In the genomic region with DNA sequence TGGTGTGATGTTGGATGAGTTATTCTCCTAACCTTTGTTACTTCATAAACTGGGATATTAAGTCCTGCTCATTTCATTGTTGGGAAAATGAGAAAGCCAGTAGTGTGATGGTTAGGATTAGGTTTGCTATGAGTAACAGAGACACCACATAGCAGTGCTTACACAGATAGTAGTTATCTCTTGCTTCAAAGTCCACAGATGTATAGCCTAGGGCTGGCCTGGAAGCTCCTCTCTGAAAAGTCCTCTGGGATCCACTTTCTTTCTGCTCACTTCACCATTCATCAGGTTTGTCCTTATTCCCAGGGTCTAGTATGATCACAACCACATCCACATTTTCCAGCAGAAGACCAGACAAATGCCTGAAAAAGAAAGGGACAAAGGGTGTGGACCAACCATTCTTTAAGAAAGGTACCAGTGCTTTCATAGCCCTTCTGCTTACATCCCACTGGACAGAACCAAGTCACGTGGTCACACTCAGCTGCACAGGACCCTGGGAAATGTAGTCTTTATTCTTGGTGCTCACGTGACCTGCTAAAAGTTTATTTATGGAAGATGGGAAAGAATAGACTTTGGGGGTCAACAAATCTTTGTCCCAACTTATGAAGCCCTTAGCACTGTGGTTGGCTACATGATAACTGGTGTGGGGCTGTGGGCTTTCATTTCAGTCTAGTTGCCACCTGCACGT, we compare ENCODE assay signal across 13 cellular contexts.
DNase-seq lines count a peak whose midpoint lies in the region; ATAC-seq and TF ChIP-seq lines count a peak whose summit lies in the region.
"Had no signal": no experiment of that assay in that cellular context is flagged by ENCODE, and none has a peak within 500 bp of the region (broad histone marks: within the 10 kb centered on the region; RNA-seq: fewer than 3 reads in every experiment).

No MANE protein-coding gene starts in this region.

- H3K9ac ChIP-seq in colonic mucosa (ENCODE audit: low read depth in 2 of 2, low read length in 2 of 2) = no peak overlapping the region

- peak; percentile 75 for ATAC-seq in HG02798 (IDR thresholded peaks at IDR 0.05; ENCODE audit: poor library complexity, unreplicated experiment)
- ATAC-seq in SK-N-SH treated with all-trans-retinoic acid at 6 μM for 48 hours = peak; percentile 72
- ATAC-seq in naive thymus-derived CD4-positive, alpha-beta T cell = peak; percentile 53
- no peak for ATAC-seq in GM18858 (IDR thresholded peaks at IDR 0.05; ENCODE audit: unreplicated experiment)

- H3K27me3 ChIP-seq in naive thymus-derived CD4-positive, alpha-beta T cell (ENCODE audit: control insufficient read depth in 2 of 2, insufficient read depth in 2 of 2, low read length in 2 of 2) = no peaks in the 10 kb centered on the region
- H3K27me3 ChIP-seq in colonic mucosa = no peaks in the 10 kb centered on the region
- H3K27me3 ChIP-seq: testis had no signal

- no peak overlapping the region for H3K27ac Mint-ChIP-seq in naive thymus-derived CD4-positive, alpha-beta T cell
- H3K27ac Mint-ChIP-seq: activated naive CD4-positive, alpha-beta T cell treated with anti-CD3 and anti-CD28 coated beads, Interleukin-2, amount 50 U/mL, for 72 hours had no signal

- no peak for TF ChIP-seq CTCF in colonic mucosa (IDR thresholded peaks at IDR 0.05)

- no peaks in the 10 kb centered on the region for H3K4me1 ChIP-seq in naive thymus-derived CD4-positive, alpha-beta T cell (ENCODE audit: control insufficient read depth in 2 of 2, insufficient read depth in 2 of 2, low read length in 2 of 2)
- no peaks in the 10 kb centered on the region for H3K4me1 ChIP-seq in colonic mucosa
- H3K4me1 ChIP-seq: spleen, testis had no signal

- no peak overlapping the region for H3K27ac ChIP-seq in naive thymus-derived CD4-positive, alpha-beta T cell (ENCODE audit: low read depth, low read length)
- no peak overlapping the region for H3K27ac ChIP-seq in colonic mucosa
- H3K27ac ChIP-seq: spleen, testis had no signal

- intact Hi-C loops in naive thymus-derived CD4-positive, alpha-beta T cell (cut with micrococcal nuclease) = no loop called here
- intact Hi-C loops in colonic mucosa (cut with DNase I) = no loop called here

- no peak overlapping the region for H3K4me3 Mint-ChIP-seq in naive thymus-derived CD4-positive, alpha-beta T cell

- H3K4me3 ChIP-seq in naive thymus-derived CD4-positive, alpha-beta T cell (ENCODE audit: low read length) = no peak overlapping the region
- no peak overlapping the region for H3K4me3 ChIP-seq in colonic mucosa
- H3K4me3 ChIP-seq: spleen, testis had no signal

- CTCF ChIA-PET in naive thymus-derived CD4-positive, alpha-beta T cell (lab: Charles Lee) = no interaction called here

- peaks cover 3 to 10% (median 7%) of the 10 kb centered on the region in 5 donors for H3K27me3 Mint-ChIP-seq in naive thymus-derived CD4-positive, alpha-beta T cell

- H3K36me3 Mint-ChIP-seq in naive thymus-derived CD4-positive, alpha-beta T cell = no peaks in the 10 kb centered on the region
- H3K36me3 Mint-ChIP-seq: activated naive CD4-positive, alpha-beta T cell treated with anti-CD3 and anti-CD28 coated beads, Interleukin-2, amount 50 U/mL, for 72 hours had no signal

- H3K36me3 ChIP-seq in naive thymus-derived CD4-positive, alpha-beta T cell (ENCODE audit: control insufficient read depth in 2 of 3, insufficient read depth in 3 of 3, low read length in 3 of 3) = no peaks in the 10 kb centered on the region
- no peaks in the 10 kb centered on the region for H3K36me3 ChIP-seq in colonic mucosa
- H3K36me3 ChIP-seq: spleen had no signal

- H3K4me1 Mint-ChIP-seq in naive thymus-derived CD4-positive, alpha-beta T cell = peaks cover 0 to 11% (median 0%) of the 10 kb centered on the region in 7 donors

- H3K9me3 ChIP-seq in naive thymus-derived CD4-positive, alpha-beta T cell (ENCODE audit: control insufficient read depth in 2 of 3, low read length in 3 of 3) = no peaks in the 10 kb centered on the region
- no peaks in the 10 kb centered on the region for H3K9me3 ChIP-seq in colonic mucosa
- H3K9me3 ChIP-seq: spleen, testis had no signal

- DNase-seq in NCI-H2171 treated with DMSO at 0.1 percent for 48 hours (lab: John Stamatoyannopoulos, UW) = peak; percentile 4
- no peak for DNase-seq in NCI-H2171 (lab: John Stamatoyannopoulos, UW)
- no peak for DNase-seq in naive thymus-derived CD4-positive, alpha-beta T cell
- no peak for DNase-seq in colonic mucosa
- DNase-seq in NCI-H1417 (lab: John Stamatoyannopoulos, UW) = no peak
- DNase-seq: ACHN, NCI-H510A treated with DMSO at 0.1 percent for 48 hours, spleen, testis had no signal

- H3K9me3 Mint-ChIP-seq in naive thymus-derived CD4-positive, alpha-beta T cell = no peaks in the 10 kb centered on the region
- H3K9me3 Mint-ChIP-seq: activated naive CD4-positive, alpha-beta T cell treated with anti-CD3 and anti-CD28 coated beads, Interleukin-2, amount 50 U/mL, for 72 hours had no signal

- POLR2A ChIA-PET in naive thymus-derived CD4-positive, alpha-beta T cell (lab: Charles Lee) = interaction anchor here (1.5 kb wide), 1 partner anchor 11 kb away, joined by 4 read pairs; no protein-coding TSS in a partner anchor

TF ChIP-seq in SK-N-SH treated with all-trans-retinoic acid at 6 μM for 48 hours, 23 proteins besides CTCF, POLR2A, EP300 and RAD21:
- TF ChIP-seq, protein P1, sequence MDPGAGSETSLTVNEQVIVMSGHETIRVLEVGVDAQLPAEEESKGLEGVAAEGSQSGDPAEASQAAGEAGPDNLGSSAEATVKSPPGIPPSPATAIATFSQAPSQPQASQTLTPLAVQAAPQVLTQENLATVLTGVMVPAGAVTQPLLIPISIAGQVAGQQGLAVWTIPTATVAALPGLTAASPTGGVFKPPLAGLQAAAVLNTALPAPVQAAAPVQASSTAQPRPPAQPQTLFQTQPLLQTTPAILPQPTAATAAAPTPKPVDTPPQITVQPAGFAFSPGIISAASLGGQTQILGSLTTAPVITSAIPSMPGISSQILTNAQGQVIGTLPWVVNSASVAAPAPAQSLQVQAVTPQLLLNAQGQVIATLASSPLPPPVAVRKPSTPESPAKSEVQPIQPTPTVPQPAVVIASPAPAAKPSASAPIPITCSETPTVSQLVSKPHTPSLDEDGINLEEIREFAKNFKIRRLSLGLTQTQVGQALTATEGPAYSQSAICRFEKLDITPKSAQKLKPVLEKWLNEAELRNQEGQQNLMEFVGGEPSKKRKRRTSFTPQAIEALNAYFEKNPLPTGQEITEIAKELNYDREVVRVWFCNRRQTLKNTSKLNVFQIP (CRISPR knock-in tag; IDR thresholded peaks at IDR 0.05; ENCODE audit: borderline replicate concordance, low read depth) = no peak
- no peak for TF ChIP-seq SNAI2 (CRISPR knock-in tag; IDR thresholded peaks at IDR 0.05)
- no peak for TF ChIP-seq ARNTL (CRISPR knock-in tag; IDR thresholded peaks at IDR 0.05; ENCODE audit: borderline replicate concordance, low read depth)
- TF ChIP-seq ZNF565 (CRISPR knock-in tag; conservative IDR thresholded peaks at IDR 0.05; ENCODE audit: low read depth) = no peak
- TF ChIP-seq, protein P2, sequence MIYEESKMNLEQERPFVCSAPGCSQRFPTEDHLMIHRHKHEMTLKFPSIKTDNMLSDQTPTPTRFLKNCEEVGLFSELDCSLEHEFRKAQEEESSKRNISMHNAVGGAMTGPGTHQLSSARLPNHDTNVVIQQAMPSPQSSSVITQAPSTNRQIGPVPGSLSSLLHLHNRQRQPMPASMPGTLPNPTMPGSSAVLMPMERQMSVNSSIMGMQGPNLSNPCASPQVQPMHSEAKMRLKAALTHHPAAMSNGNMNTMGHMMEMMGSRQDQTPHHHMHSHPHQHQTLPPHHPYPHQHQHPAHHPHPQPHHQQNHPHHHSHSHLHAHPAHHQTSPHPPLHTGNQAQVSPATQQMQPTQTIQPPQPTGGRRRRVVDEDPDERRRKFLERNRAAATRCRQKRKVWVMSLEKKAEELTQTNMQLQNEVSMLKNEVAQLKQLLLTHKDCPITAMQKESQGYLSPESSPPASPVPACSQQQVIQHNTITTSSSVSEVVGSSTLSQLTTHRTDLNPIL (CRISPR knock-in tag; IDR thresholded peaks at IDR 0.05; ENCODE audit: low read depth) = no peak
- TF ChIP-seq TOX (CRISPR knock-in tag; IDR thresholded peaks at IDR 0.05; ENCODE audit: borderline replicate concordance) = no peak
- TF ChIP-seq OSR1 (CRISPR knock-in tag; IDR thresholded peaks at IDR 0.05) = no peak
- no peak for TF ChIP-seq CSDC2 (CRISPR knock-in tag; IDR thresholded peaks at IDR 0.05)
- no peak for TF ChIP-seq ZFP3 (CRISPR knock-in tag; IDR thresholded peaks at IDR 0.05)
- TF ChIP-seq PPARA (CRISPR knock-in tag; IDR thresholded peaks at IDR 0.05; ENCODE audit: borderline replicate concordance) = no peak
- no peak for TF ChIP-seq ZFP30 (CRISPR knock-in tag; IDR thresholded peaks at IDR 0.05)
- TF ChIP-seq GLIS3 (CRISPR knock-in tag; IDR thresholded peaks at IDR 0.05) = no peak
- no peak for TF ChIP-seq ESRRG (CRISPR knock-in tag; IDR thresholded peaks at IDR 0.05)
- no peak for TF ChIP-seq TCF4 (CRISPR knock-in tag; IDR thresholded peaks at IDR 0.05; ENCODE audit: borderline replicate concordance)
